Comparison of ENCODE assay signal across 8 cellular contexts in the genomic region with DNA sequence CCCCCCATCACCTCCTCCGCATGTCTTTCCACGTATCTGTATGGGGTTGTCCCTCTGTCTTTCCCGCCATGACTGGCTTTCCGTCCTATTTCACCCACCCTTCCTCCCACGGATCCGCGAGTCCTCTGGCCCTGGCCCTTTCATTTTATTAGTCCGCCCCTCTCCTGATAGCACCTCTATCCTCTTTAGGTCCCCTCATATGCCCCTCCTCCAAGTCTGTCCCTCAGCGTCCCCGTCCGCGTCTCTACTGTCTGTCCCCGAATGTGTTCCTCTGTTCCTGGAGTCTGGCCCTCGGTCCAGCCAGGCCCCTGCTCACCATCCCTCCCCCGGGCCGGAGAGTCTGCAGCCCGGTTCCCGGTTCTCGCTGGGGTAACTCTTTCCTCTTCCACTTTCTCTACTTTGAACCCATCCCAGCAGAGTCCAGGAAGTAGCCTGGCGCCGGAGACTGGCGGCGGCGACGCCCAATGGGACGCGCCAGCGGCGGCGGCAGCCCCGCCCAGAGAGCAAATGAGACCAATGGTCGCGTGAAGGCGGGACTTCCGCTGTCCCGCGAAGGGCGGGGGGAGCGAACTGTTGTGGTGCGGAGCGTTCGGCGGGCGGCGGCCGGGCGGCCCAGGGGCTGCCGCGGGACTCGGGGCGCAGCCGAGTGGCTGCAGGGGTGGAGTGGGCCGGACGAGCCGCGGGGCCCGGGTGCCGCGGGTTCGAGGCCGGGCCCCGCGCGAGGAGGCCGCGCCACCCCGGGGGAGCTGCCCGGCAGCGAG. TPM values are rescaled to one million over a fixed set of nuclear protein-coding genes. Genes with fewer than 3 reads are reported as not detected.
DNase-seq lines count a peak whose midpoint lies in the region; ATAC-seq and TF ChIP-seq lines count a peak whose summit lies in the region.

A gene with protein sequence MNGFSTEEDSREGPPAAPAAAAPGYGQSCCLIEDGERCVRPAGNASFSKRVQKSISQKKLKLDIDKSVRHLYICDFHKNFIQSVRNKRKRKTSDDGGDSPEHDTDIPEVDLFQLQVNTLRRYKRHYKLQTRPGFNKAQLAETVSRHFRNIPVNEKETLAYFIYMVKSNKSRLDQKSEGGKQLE (plus strand): TSS at position 576 of the 761 bp plus-strand sequence. CDS start 608 bp downstream, outside the sequence.

- no peaks in the 10 kb centered on the region for H3K27me3 Mint-ChIP-seq in activated CD4-positive, alpha-beta T cell treated with anti-CD3 and anti-CD28 coated beads, Interleukin-2, amount 10 ng/mL, durations not matched to agents 24 days and 14 days

- H3K9me3 Mint-ChIP-seq in activated CD4-positive, alpha-beta T cell treated with anti-CD3 and anti-CD28 coated beads, Interleukin-2, amount 10 ng/mL, durations not matched to agents 24 days and 14 days, result no peaks in the 10 kb centered on the region

- peaks cover 42% of the 10 kb centered on the region for H3K4me1 Mint-ChIP-seq in activated CD4-positive, alpha-beta T cell treated with anti-CD3 and anti-CD28 coated beads, Interleukin-2, amount 10 ng/mL, durations not matched to agents 24 days and 14 days

- H3K27ac Mint-ChIP-seq in activated CD4-positive, alpha-beta T cell treated with anti-CD3 and anti-CD28 coated beads, Interleukin-2, amount 10 ng/mL, durations not matched to agents 24 days and 14 days, result peak within 1 kb of the TSS; percentile 96

- H3K4me1 ChIP-seq in BLaER1 treated with 17β-estradiol and CSF1 and Interleukin-3, amounts not matched to agents 10 nM and 100 nM, result peaks cover 34 to 48% (median 41%) of the 10 kb centered on the region in 10 experiments
- H3K4me1 ChIP-seq in colonic mucosa, result peaks cover 5% of the 10 kb centered on the region

- peaks cover 40 to 46% (median 44%) of the 10 kb centered on the region in 11 experiments; a peak in 21 of 22 replicates for H4K20me1 ChIP-seq in BLaER1 treated with 17β-estradiol and CSF1 and Interleukin-3, amounts not matched to agents 10 nM and 100 nM

- H3K4me3 Mint-ChIP-seq in activated CD4-positive, alpha-beta T cell treated with anti-CD3 and anti-CD28 coated beads, Interleukin-2, amount 10 ng/mL, durations not matched to agents 24 days and 14 days, result peak within 1 kb of the TSS; percentile 99

- ATAC-seq in GM19324 (IDR thresholded peaks at IDR 0.05; ENCODE audit: low FRiP score, unreplicated experiment) (peak; percentile 96), HG03460 (IDR thresholded peaks at IDR 0.05; ENCODE audit: unreplicated experiment) (peak; percentile 90), left colon (peak; percentile 95)

- no peaks in the 10 kb centered on the region for H3K27me3 ChIP-seq in BLaER1 treated with 17β-estradiol and CSF1 and Interleukin-3, amounts not matched to agents 10 nM and 100 nM
- no peaks in the 10 kb centered on the region for H3K27me3 ChIP-seq in colonic mucosa

- H3K9ac ChIP-seq in BLaER1 treated with 17β-estradiol and CSF1 and Interleukin-3, amounts not matched to agents 10 nM and 100 nM, result peak within 1 kb of the TSS; percentile 86 to 94 (median 91)
- peak within 1 kb of the TSS; percentile 92 to 95 for H3K9ac ChIP-seq in colonic mucosa (ENCODE audit: low read depth in 2 of 2, low read length in 2 of 2)

- no peak for TF ChIP-seq CTCF in colonic mucosa (IDR thresholded peaks at IDR 0.05)

- peaks cover 27 to 43% (median 35%) of the 10 kb centered on the region in 11 experiments for H3K36me3 ChIP-seq in BLaER1 treated with 17β-estradiol and CSF1 and Interleukin-3, amounts not matched to agents 10 nM and 100 nM
- H3K36me3 ChIP-seq in colonic mucosa, result no peaks in the 10 kb centered on the region

- intact Hi-C loops in activated CD4-positive, alpha-beta T cell treated with anti-CD3 and anti-CD28 coated beads, Interleukin-2, amount 10 ng/mL, durations not matched to agents 24 days and 14 days (cut with micrococcal nuclease), result loop anchor here (1.0 to 2.0 kb wide), 7 partner anchors 247 to 495 kb away; a partner anchor contains a TSS
- intact Hi-C loops in colonic mucosa (cut with DNase I), result no loop called here
- intact Hi-C loops in left colon (cut with DNase I, micrococcal nuclease), result no loop called here

- H3K27ac ChIP-seq in BLaER1 treated with 17β-estradiol and CSF1 and Interleukin-3, amounts not matched to agents 10 nM and 100 nM, result peak within 1 kb of the TSS; percentile 70 to 87 (median 84)
- peak within 1 kb of the TSS; percentile 78 for H3K27ac ChIP-seq in colonic mucosa

- peaks cover 26% of the 10 kb centered on the region for H3K36me3 Mint-ChIP-seq in activated CD4-positive, alpha-beta T cell treated with anti-CD3 and anti-CD28 coated beads, Interleukin-2, amount 10 ng/mL, durations not matched to agents 24 days and 14 days (ENCODE audit: low read depth)

- DNase-seq in NCI-H526 treated with DMSO at 0.1 percent for 48 hours (lab: John Stamatoyannopoulos, UW) (peak; percentile 77), colonic mucosa (peak; percentile 97), left colon (peak; percentile 93 to 96)
- DNase-seq in activated CD4-positive, alpha-beta T cell treated with anti-CD3 and anti-CD28 coated beads, Interleukin-2, amount 10 ng/mL, durations not matched to agents 24 days and 14 days, result peak; percentile 99
- DNase-seq in stimulated activated CD4-positive, alpha-beta T cell treated with anti-CD3 and anti-CD28 coated beads, Interleukin-1b, Interleukin-23, amount 100 ng/mL, for 4 hours (ENCODE audit: low read depth in 2 of 2), result peak; percentile 89 to 93

- H3K9me3 ChIP-seq in BLaER1 treated with 17β-estradiol and CSF1 and Interleukin-3, amounts not matched to agents 10 nM and 100 nM (replicated peaks in 1 of 11), result no peaks in the 10 kb centered on the region
- H3K9me3 ChIP-seq in colonic mucosa, result no peaks in the 10 kb centered on the region

- peak within 1 kb of the TSS; percentile 92 to 99 (median 97) for H3K4me2 ChIP-seq in BLaER1 treated with 17β-estradiol and CSF1 and Interleukin-3, amounts not matched to agents 10 nM and 100 nM

- H3K4me3 ChIP-seq in BLaER1 treated with 17β-estradiol and CSF1 and Interleukin-3, amounts not matched to agents 10 nM and 100 nM, result peak within 1 kb of the TSS; percentile 95 to 99 (median 98)
- H3K4me3 ChIP-seq in colonic mucosa, result peak within 1 kb of the TSS; percentile 90

RNA-seq across cellular contexts. Expression of the gene that starts here (rescaled TPM):
- 31.4 and 37.7 TPM in 2 replicates for total RNA-seq in activated CD4-positive, alpha-beta T cell treated with anti-CD3 and anti-CD28 coated beads, Interleukin-2, amount 10 ng/mL, durations not matched to agents 24 days and 14 days
- 10 to 100 TPM; 38.2 to 47.0 TPM for total RNA-seq in colonic mucosa
- 10 to 100 TPM; 42.6 to 48.9 TPM for total RNA-seq in left colon

Comparison
In these comparisons a context has a peak if more than half of its experiments do, and no peak if none do; other contexts are left out.
1. Peak in every context shown above with its lines: DNase-seq, ATAC-seq, H3K4me3 ChIP-seq and H3K27ac ChIP-seq.